ENCODE assay signal across 22 cellular contexts in the genomic region with DNA sequence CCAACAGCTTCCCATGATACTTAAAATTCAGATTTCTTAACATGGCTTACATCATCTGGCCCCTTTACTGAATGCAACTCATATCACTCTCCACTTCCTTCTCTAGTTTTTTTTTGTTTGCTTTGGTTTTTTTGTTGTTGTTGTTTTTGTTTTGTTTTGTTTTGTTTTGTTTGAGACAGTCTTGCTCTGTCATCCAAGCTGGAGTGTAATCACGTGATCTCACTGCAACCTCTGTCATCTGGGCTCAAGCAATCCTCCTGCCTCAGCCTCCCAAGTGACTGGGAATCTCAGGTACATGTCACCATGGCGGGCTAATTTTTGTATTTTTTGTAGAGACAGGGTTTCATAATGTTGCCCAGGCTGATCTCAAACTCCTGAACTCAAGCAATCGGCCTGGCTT.
"Had no signal": no experiment of that assay in that cellular context is flagged by ENCODE, and none has a peak within 500 bp of the region (broad histone marks: within the 10 kb centered on the region; RNA-seq: fewer than 3 reads in every experiment).

No MANE protein-coding gene starts in this region.

- H3K4me3 ChIP-seq: PC-9, SK-N-MC had no signal

- ATAC-seq: activated CD4-positive, CD25-positive, alpha-beta regulatory T cell treated with anti-CD3 and anti-CD28 coated beads, Interleukin-2, amount 50 U/mL, for 24 hours; activated CD8-positive, alpha-beta memory T cell treated with anti-CD3 and anti-CD28 coated beads, Interleukin-2, amount 10 ng/mL, durations not matched to agents 7 days and 5 days; activated T-cell treated with anti-CD3 and anti-CD28 coated beads, Interleukin-2, amount 50 U/mL, for 4 hours; T-cell had no signal

- H3K4me3 Mint-ChIP-seq: activated CD8-positive, alpha-beta memory T cell treated with anti-CD3 and anti-CD28 coated beads, Interleukin-2, amount 10 ng/mL, durations not matched to agents 7 days and 5 days; activated T-cell treated with anti-CD3 and anti-CD28 coated beads, Interleukin-2, amount 50 U/mL, for 4 hours; dendritic cell treated with granulocyte-macrophage colony-stimulating factor and Interleukin-4, amounts not matched to agents 40 ng/mL and 50 ng/mL, for 4 days had no signal

- DNase-seq: activated CD4-positive, alpha-beta T cell treated with anti-CD3 and anti-CD28 coated beads for 48 hours; activated CD4-positive, alpha-beta T cell treated with anti-CD3 and anti-CD28 coated beads, Interleukin-2, amount 50 U/mL, for 48 hours; activated CD8-positive, alpha-beta memory T cell treated with anti-CD3 and anti-CD28 coated beads, Interleukin-2, amount 10 ng/mL, durations not matched to agents 7 days and 5 days; activated effector memory CD4-positive, alpha-beta T cell treated with anti-CD3 and anti-CD28 coated beads, Interleukin-2, amount 50 U/mL, for 16 hours; activated naive CD4-positive, alpha-beta T cell treated with anti-CD3 and anti-CD28 coated beads, Interleukin-2, amount 50 U/mL, for 16 hours; activated T-cell treated with anti-CD3 and anti-CD28 coated beads, Interleukin-2, amount 50 U/mL, for 4 hours; amygdala; cerebellar nuclear complex; IMR-90; KG1; NCI-H1105 treated with DMSO at 0.1 percent for 48 hours; NCI-H1436 treated with DMSO at 0.1 percent for 48 hours; NCI-H187; NCI-H2081; NCI-H446; NCI-H524; PC-9; SHP77 treated with DMSO at 0.1 percent for 48 hours; T-cell had no signal

- H3K27ac ChIP-seq: PC-9, SK-N-MC had no signal

- H3K9me3 Mint-ChIP-seq: activated T-cell treated with anti-CD3 and anti-CD28 coated beads, Interleukin-2, amount 50 U/mL, for 4 hours; dendritic cell treated with granulocyte-macrophage colony-stimulating factor and Interleukin-4, amounts not matched to agents 40 ng/mL and 50 ng/mL, for 4 days; T-cell had no signal

- H3K27ac Mint-ChIP-seq: activated CD8-positive, alpha-beta memory T cell treated with anti-CD3 and anti-CD28 coated beads, Interleukin-2, amount 10 ng/mL, durations not matched to agents 7 days and 5 days; dendritic cell treated with granulocyte-macrophage colony-stimulating factor and Interleukin-4, amounts not matched to agents 40 ng/mL and 50 ng/mL, for 4 days had no signal

- H3K27me3 Mint-ChIP-seq: activated CD8-positive, alpha-beta memory T cell treated with anti-CD3 and anti-CD28 coated beads, Interleukin-2, amount 10 ng/mL, durations not matched to agents 7 days and 5 days; dendritic cell treated with granulocyte-macrophage colony-stimulating factor and Interleukin-4, amounts not matched to agents 40 ng/mL and 50 ng/mL, for 4 days; T-cell had no signal
